ENCODE assay signal across 25 cellular contexts in genomic region chr5:65553941-65554340, GRCh38.
"Had no signal": no experiment of that assay in that cellular context is flagged by ENCODE, and none has a peak within 500 bp of the region (broad histone marks: within the 10 kb centered on the region; RNA-seq: fewer than 3 reads in every experiment).

No MANE protein-coding gene starts in this region.

- H3K4me1 ChIP-seq: adrenal gland, body of pancreas, breast epithelium had no signal

- DNase-seq: activated CD4-positive, alpha-beta T cell treated with anti-CD3 and anti-CD28 coated beads, Interleukin-2, amount 10 ng/mL, durations not matched to agents 24 days and 14 days; activated CD4-positive, alpha-beta T cell treated with anti-CD3 and anti-CD28 coated beads, Interleukin-2, amount 50 U/mL, for 4 hours; activated CD8-positive, alpha-beta T cell treated with anti-CD3 and anti-CD28 coated beads for 36 hours; activated gamma-delta T cell treated with Interleukin-2 at 50 U/mL for 16 hours; activated naive CD4-positive, alpha-beta T cell treated with anti-CD3 and anti-CD28 coated beads for 36 hours; activated T-cell treated with anti-CD3 and anti-CD28 coated beads, Interleukin-2, amount 50 U/mL, for 1 hour; adrenal gland; body of pancreas; NCI-H1105; NCI-H1436; NCI-H1694 treated with DMSO at 0.1 percent for 48 hours; NCI-H2029; NCI-H446 treated with DMSO at 0.1 percent for 48 hours; NCI-H524 treated with DMSO at 0.1 percent for 48 hours; NCI-H748 treated with DMSO at 0.1 percent for 48 hours; PC-9; SIG-M5; T-cell had no signal

- H2AFZ ChIP-seq: PC-9 had no signal

- H3K27ac ChIP-seq: adrenal gland, body of pancreas, breast epithelium, PC-9, RWPE1 had no signal

- H3K4me2 ChIP-seq: PC-9 had no signal

- H3K36me3 ChIP-seq: adrenal gland, breast epithelium had no signal

- H3K27me3 ChIP-seq: adrenal gland, body of pancreas, breast epithelium had no signal

- H3K4me3 ChIP-seq: adrenal gland, body of pancreas, breast epithelium, PC-9 had no signal

- H3K4me3 Mint-ChIP-seq: activated CD4-positive, alpha-beta T cell treated with anti-CD3 and anti-CD28 coated beads, Interleukin-2, amount 10 ng/mL, durations not matched to agents 24 days and 14 days; activated CD8-positive, alpha-beta T cell treated with anti-CD3 and anti-CD28 coated beads for 36 hours; activated naive CD4-positive, alpha-beta T cell treated with anti-CD3 and anti-CD28 coated beads for 36 hours; activated T-helper 1 cell treated with anti-CD3 and anti-CD28 coated beads, Interleukin-12 subunit alpha, Interleukin-12 subunit beta, Interleukin-2, Interleukin-4 antibody, amounts not matched to agents 30 ng/mL and 10 ng/mL and 1 ng/mL, durations not matched to agents 14 hours and 24 hours and 36 hours; T-cell; T-helper 2 cell treated with Interferon-gamma antibody and Interleukin-4, amounts not matched to agents 5 μg/mL and 100 μg/mL, for 36 hours had no signal

- H3K27me3 Mint-ChIP-seq: activated CD4-positive, alpha-beta T cell treated with anti-CD3 and anti-CD28 coated beads, Interleukin-2, amount 10 ng/mL, durations not matched to agents 24 days and 14 days; activated CD8-positive, alpha-beta T cell treated with anti-CD3 and anti-CD28 coated beads for 36 hours; T-cell had no signal

- ATAC-seq: activated CD8-positive, alpha-beta T cell treated with anti-CD3 and anti-CD28 coated beads for 36 hours; activated naive CD4-positive, alpha-beta T cell treated with anti-CD3 and anti-CD28 coated beads, Interleukin-2, amount 50 U/mL, for 72 hours; body of pancreas; Right ventricle myocardium inferior; SK-N-SH treated with all-trans-retinoic acid at 6 μM for 48 hours; T-cell had no signal

- H3K9me3 Mint-ChIP-seq: activated CD4-positive, alpha-beta T cell treated with anti-CD3 and anti-CD28 coated beads, Interleukin-2, amount 10 ng/mL, durations not matched to agents 24 days and 14 days; activated CD8-positive, alpha-beta T cell treated with anti-CD3 and anti-CD28 coated beads for 36 hours; activated naive CD4-positive, alpha-beta T cell treated with anti-CD3 and anti-CD28 coated beads for 36 hours; activated naive CD4-positive, alpha-beta T cell treated with anti-CD3 and anti-CD28 coated beads, Interleukin-2, amount 50 U/mL, for 72 hours; activated T-helper 1 cell treated with anti-CD3 and anti-CD28 coated beads, Interleukin-12 subunit alpha, Interleukin-12 subunit beta, Interleukin-2, Interleukin-4 antibody, amounts not matched to agents 30 ng/mL and 10 ng/mL and 1 ng/mL, durations not matched to agents 14 hours and 24 hours and 36 hours; T-cell; T-helper 2 cell treated with Interferon-gamma antibody and Interleukin-4, amounts not matched to agents 5 μg/mL and 100 μg/mL, for 36 hours had no signal

- H3K27ac Mint-ChIP-seq: activated CD4-positive, alpha-beta T cell treated with anti-CD3 and anti-CD28 coated beads, Interleukin-2, amount 10 ng/mL, durations not matched to agents 24 days and 14 days; activated CD8-positive, alpha-beta T cell treated with anti-CD3 and anti-CD28 coated beads for 36 hours; activated naive CD4-positive, alpha-beta T cell treated with anti-CD3 and anti-CD28 coated beads, Interleukin-2, amount 50 U/mL, for 72 hours; T-cell; T-helper 2 cell treated with Interferon-gamma antibody and Interleukin-4, amounts not matched to agents 5 μg/mL and 100 μg/mL, for 36 hours had no signal

- H3K9me3 ChIP-seq: adrenal gland, body of pancreas, breast epithelium had no signal
